15 cellular contexts compared by ENCODE assay signal in the genomic region with DNA sequence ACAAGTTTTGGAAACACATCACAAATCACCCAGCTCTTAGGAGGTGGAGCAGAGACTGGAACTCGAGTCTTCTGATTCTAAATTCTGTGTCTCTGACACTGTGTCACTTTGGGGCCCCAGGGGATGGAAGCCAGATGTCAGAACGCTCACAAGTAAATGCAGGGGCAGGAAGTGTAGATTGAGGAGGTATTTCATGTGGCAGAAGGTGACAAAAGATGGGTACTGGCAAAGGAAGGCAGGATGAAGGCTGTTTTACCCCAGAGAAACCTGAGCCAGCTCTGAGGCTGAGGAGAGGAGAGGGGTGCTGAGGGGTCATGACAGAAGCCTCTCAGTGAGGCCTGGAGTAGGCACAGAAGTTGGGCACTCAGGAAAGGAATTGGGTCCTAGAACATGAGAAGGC. TPM values are rescaled to one million over a fixed set of nuclear protein-coding genes. Genes with fewer than 3 reads are reported as not detected.
DNase-seq lines count a peak whose midpoint lies in the region; ATAC-seq lines count a peak whose summit lies in the region.
"Had no signal": no experiment of that assay in that cellular context is flagged by ENCODE, and none has a peak within 500 bp of the region (broad histone marks: within the 10 kb centered on the region; RNA-seq: fewer than 3 reads in every experiment).

No MANE protein-coding gene starts in this region.

- H3K27me3 Mint-ChIP-seq in activated CD4-positive, alpha-beta T cell treated with anti-CD3 and anti-CD28 coated beads for 36 hours: no peaks in the 10 kb centered on the region
- no peaks in the 10 kb centered on the region for H3K27me3 Mint-ChIP-seq in stimulated activated naive B cell treated with anti-CD40 and anti-IgM and Interleukin-4, amounts not matched to agents 10 μg/mL and 1 μg/mL and 100 μg/mL, for 72 hours

- POLR2A ChIA-PET in activated CD4-positive, alpha-beta T cell treated with anti-CD3 and anti-CD28 coated beads for 36 hours (lab: Charles Lee): interaction anchor here (0.6 to 0.8 kb wide), 3 partner anchors 89 to 400 kb away, joined by 3 to 5 read pairs (median 3); no protein-coding TSS in a partner anchor

- H3K4me1 Mint-ChIP-seq in activated CD4-positive, alpha-beta T cell treated with anti-CD3 and anti-CD28 coated beads for 36 hours: peaks cover 33% of the 10 kb centered on the region
- peaks cover 5 to 23% of the 10 kb centered on the region in 2 donors for H3K4me1 Mint-ChIP-seq in stimulated activated naive B cell treated with anti-CD40 and anti-IgM and Interleukin-4, amounts not matched to agents 10 μg/mL and 1 μg/mL and 100 μg/mL, for 72 hours

- ATAC-seq in activated CD4-positive, alpha-beta T cell treated with anti-CD3 and anti-CD28 coated beads for 36 hours: peak; percentile 92
- no peak for ATAC-seq in stimulated activated naive B cell treated with anti-CD40 and anti-IgM and Interleukin-4, amounts not matched to agents 10 μg/mL and 1 μg/mL and 100 μg/mL, for 72 hours (replicated peaks)
- no peak for ATAC-seq in HG03378 (IDR thresholded peaks at IDR 0.05; ENCODE audit: unreplicated experiment)
- ATAC-seq: heart right ventricle, left colon, right lobe of liver had no signal

- H3K9me3 Mint-ChIP-seq in activated CD4-positive, alpha-beta T cell treated with anti-CD3 and anti-CD28 coated beads for 36 hours (ENCODE audit: low read depth): no peaks in the 10 kb centered on the region
- no peaks in the 10 kb centered on the region for H3K9me3 Mint-ChIP-seq in stimulated activated naive B cell treated with anti-CD40 and anti-IgM and Interleukin-4, amounts not matched to agents 10 μg/mL and 1 μg/mL and 100 μg/mL, for 72 hours

- H3K36me3 Mint-ChIP-seq in activated CD4-positive, alpha-beta T cell treated with anti-CD3 and anti-CD28 coated beads for 36 hours (ENCODE audit: low read depth): no peaks in the 10 kb centered on the region
- no peaks in the 10 kb centered on the region for H3K36me3 Mint-ChIP-seq in stimulated activated naive B cell treated with anti-CD40 and anti-IgM and Interleukin-4, amounts not matched to agents 10 μg/mL and 1 μg/mL and 100 μg/mL, for 72 hours

- peak overlapping the region; percentile 94 for H3K27ac Mint-ChIP-seq in activated CD4-positive, alpha-beta T cell treated with anti-CD3 and anti-CD28 coated beads for 36 hours
- H3K27ac Mint-ChIP-seq in stimulated activated naive B cell treated with anti-CD40 and anti-IgM and Interleukin-4, amounts not matched to agents 10 μg/mL and 1 μg/mL and 100 μg/mL, for 72 hours: peak overlapping the region; percentile 60

- DNase-seq in activated CD4-positive, alpha-beta T cell treated with anti-CD3 and anti-CD28 coated beads for 36 hours: peak; percentile 73
- DNase-seq in activated CD4-positive, alpha-beta T cell treated with anti-CD3 and anti-CD28 coated beads, Interleukin-2, amount 50 U/mL, for 4 hours: no peak
- peak; percentile 53 for DNase-seq in activated CD8-positive, alpha-beta memory T cell treated with anti-CD3 and anti-CD28 coated beads, Interleukin-2, amount 50 U/mL, for 48 hours
- DNase-seq in effector CD4-positive, alpha-beta T cell: peak; percentile 18
- no peak for DNase-seq in stimulated activated naive B cell treated with anti-CD40 and anti-IgM and Interleukin-4, amounts not matched to agents 10 μg/mL and 1 μg/mL and 100 μg/mL, for 72 hours
- DNase-seq in NCI-H446 (lab: John Stamatoyannopoulos, UW) (no peak), glomerular visceral epithelial cell (ENCODE audit: extremely low spot score) (no peak)
- DNase-seq: DMS 273 treated with DMSO at 0.1 percent for 48 hours, erythroblast, heart right ventricle, left colon, NCI-H69, right lobe of liver, trophoblast cell had no signal

- H3K4me3 Mint-ChIP-seq in activated CD4-positive, alpha-beta T cell treated with anti-CD3 and anti-CD28 coated beads for 36 hours: peak overlapping the region; percentile 6
- no peak overlapping the region for H3K4me3 Mint-ChIP-seq in stimulated activated naive B cell treated with anti-CD40 and anti-IgM and Interleukin-4, amounts not matched to agents 10 μg/mL and 1 μg/mL and 100 μg/mL, for 72 hours

- intact Hi-C loops in activated CD4-positive, alpha-beta T cell treated with anti-CD3 and anti-CD28 coated beads for 36 hours (cut with DNase I, micrococcal nuclease): no loop called here

- CTCF ChIA-PET in activated CD4-positive, alpha-beta T cell treated with anti-CD3 and anti-CD28 coated beads for 36 hours (lab: Charles Lee): interaction anchor here (0.6 to 1.4 kb wide), 5 partner anchors 10 to 241 kb away, joined by 3 to 6 read pairs (median 4); no protein-coding TSS in a partner anchor

RNA-seq across cellular contexts. Expression of gene PURB, which starts 6.0 kb away (rescaled TPM):
- total RNA-seq in activated CD4-positive, alpha-beta T cell treated with anti-CD3 and anti-CD28 coated beads for 36 hours: 10 to 100 TPM; 18.8 to 20.8 TPM

RNA-seq across cellular contexts. Expression of gene H2AZ2, which starts 43.5 kb away (rescaled TPM):
- total RNA-seq in activated CD4-positive, alpha-beta T cell treated with anti-CD3 and anti-CD28 coated beads for 36 hours: 100 to 1,000 TPM; 148 to 275 TPM

Comparison
In these comparisons a context has a peak if more than half of its experiments do, and no peak if none do; other contexts are left out.
1. DNase-seq: peak in activated CD4-positive, alpha-beta T cell treated with anti-CD3 and anti-CD28 coated beads for 36 hours (single experiment), activated CD8-positive, alpha-beta memory T cell treated with anti-CD3 and anti-CD28 coated beads, Interleukin-2, amount 50 U/mL, for 48 hours (single experiment) and effector CD4-positive, alpha-beta T cell (single experiment); none in activated CD4-positive, alpha-beta T cell treated with anti-CD3 and anti-CD28 coated beads, Interleukin-2, amount 50 U/mL, for 4 hours (0 of 2), stimulated activated naive B cell treated with anti-CD40 and anti-IgM and Interleukin-4, amounts not matched to agents 10 μg/mL and 1 μg/mL and 100 μg/mL, for 72 hours (single experiment), NCI-H446 (0 of 2) and glomerular visceral epithelial cell (single experiment).